In genomic region chr20:33105336-33105924, GRCh38 we compare ENCODE assay signal across 28 cellular contexts. TPM values are rescaled to one million over a fixed set of nuclear protein-coding genes. Genes with fewer than 3 reads are reported as not detected.
"Had no signal": no experiment of that assay in that cellular context is flagged by ENCODE, and none has a peak within 500 bp of the region (broad histone marks: within the 10 kb centered on the region; RNA-seq: fewer than 3 reads in every experiment).

No MANE protein-coding gene starts in this region.

- H3K4me1 ChIP-seq: adrenal gland, breast epithelium, colonic mucosa, gastroesophageal sphincter, pancreas, sigmoid colon had no signal

- H3K36me3 ChIP-seq: adrenal gland, breast epithelium, colonic mucosa, esophagus squamous epithelium, gastroesophageal sphincter, neutrophil, pancreas, sigmoid colon, thoracic aorta had no signal

- H3K27me3 ChIP-seq: adrenal gland, colonic mucosa, neutrophil, pancreas had no signal

- H3K4me3 ChIP-seq: adrenal gland, breast epithelium, colonic mucosa, esophagus squamous epithelium, gastroesophageal sphincter, pancreas, sigmoid colon, smooth muscle cell, thoracic aorta had no signal

- H3K9me3 ChIP-seq: adrenal gland, breast epithelium, colonic mucosa, esophagus squamous epithelium, gastroesophageal sphincter, neutrophil, pancreas, sigmoid colon, thoracic aorta had no signal

- ATAC-seq: activated naive CD4-positive, alpha-beta T cell treated with anti-CD3 and anti-CD28 coated beads, Interleukin-2, amount 50 U/mL, for 72 hours; activated T-helper 17 cell treated with anti-CD3 and anti-CD28 coated beads, Interleukin-2, amount 50 U/mL, for 72 hours; gastroesophageal sphincter; naive thymus-derived CD8-positive, alpha-beta T cell; stimulated activated naive B cell treated with anti-CD40 and anti-IgM and Interleukin-4, amounts not matched to agents 10 μg/mL and 1 μg/mL and 100 μg/mL, for 72 hours; T-cell; WTC11 had no signal

- DNase-seq: activated CD4-positive, alpha-beta T cell treated with anti-CD3 and anti-CD28 coated beads, Interleukin-2, amount 50 U/mL, for 4 hours; activated CD8-positive, alpha-beta memory T cell treated with anti-CD3 and anti-CD28 coated beads for 24 hours; activated CD8-positive, alpha-beta memory T cell treated with anti-CD3 and anti-CD28 coated beads, Interleukin-2, amount 50 U/mL, for 4 hours; activated T-cell treated with anti-CD3 and anti-CD28 coated beads, Interleukin-2, amount 50 U/mL, for 24 hours; colonic mucosa; esophagus squamous epithelium; head of caudate nucleus; left colon; naive thymus-derived CD8-positive, alpha-beta T cell; sigmoid colon; stimulated activated CD4-positive, alpha-beta T cell treated with anti-CD3 and anti-CD28 coated beads, Interleukin-15, amount 100 ng/mL, for 24 hours; stimulated activated CD8-positive, alpha-beta memory T cell treated with anti-CD3 and anti-CD28 coated beads, Interleukin-4, amount 100 ng/mL, for 48 hours; stimulated activated naive B cell treated with anti-CD40 and anti-IgM and Interleukin-4, amounts not matched to agents 10 μg/mL and 1 μg/mL and 100 μg/mL, for 72 hours; T-cell had no signal

- H3K27ac ChIP-seq: breast epithelium, colonic mucosa, gastroesophageal sphincter, neutrophil, pancreas, sigmoid colon, thoracic aorta had no signal

RNA-seq across cellular contexts. Expression of gene BPIFB4, which starts 26.0 kb away (rescaled TPM):
- total RNA-seq: activated naive CD4-positive, alpha-beta T cell treated with anti-CD3 and anti-CD28 coated beads, Interleukin-2, amount 50 U/mL, for 72 hours; activated T-helper 17 cell treated with anti-CD3 and anti-CD28 coated beads, Interleukin-2, amount 50 U/mL, for 72 hours; adrenal gland; breast epithelium; colonic mucosa; esophagus squamous epithelium; gastroesophageal sphincter; left colon; lung microvascular endothelial cell; mesothelial cell of epicardium; naive thymus-derived CD8-positive, alpha-beta T cell; pancreas; sigmoid colon; smooth muscle cell; T-cell; thoracic aorta; urinary bladder; WTC11 had no signal
- polyA plus RNA-seq: keratinocyte; naive thymus-derived CD8-positive, alpha-beta T cell; pancreas; sigmoid colon; smooth muscle cell had no signal

RNA-seq across cellular contexts. Expression of gene BPIFB3, which starts 51.7 kb away (rescaled TPM):
- total RNA-seq: activated naive CD4-positive, alpha-beta T cell treated with anti-CD3 and anti-CD28 coated beads, Interleukin-2, amount 50 U/mL, for 72 hours; activated T-helper 17 cell treated with anti-CD3 and anti-CD28 coated beads, Interleukin-2, amount 50 U/mL, for 72 hours; adrenal gland; breast epithelium; colonic mucosa; esophagus squamous epithelium; gastroesophageal sphincter; left colon; lung microvascular endothelial cell; mesothelial cell of epicardium; naive thymus-derived CD8-positive, alpha-beta T cell; pancreas; sigmoid colon; smooth muscle cell; T-cell; thoracic aorta; urinary bladder; WTC11 had no signal
- polyA plus RNA-seq: adrenal gland; keratinocyte; naive thymus-derived CD8-positive, alpha-beta T cell; pancreas; sigmoid colon; smooth muscle cell; urinary bladder had no signal
